In the genomic region with DNA sequence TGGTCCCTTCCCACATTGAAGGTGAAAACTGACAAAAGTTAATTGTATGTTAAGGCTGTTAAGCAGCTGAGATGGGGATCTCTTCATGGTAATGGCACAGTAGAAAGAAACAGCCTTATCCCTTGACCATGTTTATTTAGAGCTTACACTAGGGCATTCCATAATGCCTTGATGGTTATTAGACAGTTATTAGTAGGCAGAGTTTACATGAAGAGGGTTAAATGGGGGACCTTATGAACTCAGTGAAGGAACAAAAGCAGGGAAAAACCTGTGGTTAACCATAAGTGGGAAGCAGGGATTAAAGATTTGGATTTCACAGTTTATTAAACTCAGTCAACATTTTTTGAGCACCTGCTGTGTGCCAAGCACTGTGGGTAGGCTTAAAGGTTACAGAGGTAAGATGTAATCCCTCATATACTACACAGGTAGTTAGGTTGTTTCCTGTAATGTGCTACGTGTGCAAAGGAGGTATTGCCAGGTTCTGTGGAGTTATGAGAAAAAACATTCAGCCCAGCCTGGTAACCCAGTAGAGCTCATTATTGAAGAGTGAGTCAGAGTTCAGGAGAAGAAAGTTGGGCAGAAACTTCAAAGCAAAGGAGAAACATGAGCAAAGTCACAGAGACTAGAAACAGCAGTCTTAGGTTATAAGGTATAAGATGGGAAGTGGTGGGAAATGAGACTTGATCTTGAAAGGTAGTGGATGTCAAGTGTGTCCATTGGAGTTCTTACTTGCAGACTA, we compare ENCODE assay signal across 10 cellular contexts. TPM values are rescaled to one million over a fixed set of nuclear protein-coding genes. Genes with fewer than 3 reads are reported as not detected.
DNase-seq lines count a peak whose midpoint lies in the region; ATAC-seq and TF ChIP-seq lines count a peak whose summit lies in the region.
"Had no signal": no experiment of that assay in that cellular context is flagged by ENCODE, and none has a peak within 500 bp of the region (broad histone marks: within the 10 kb centered on the region; RNA-seq: fewer than 3 reads in every experiment).

No MANE protein-coding gene starts in this region.

- H3K4me3 ChIP-seq in HFF-Myc (replicated peaks; ENCODE audit: low read depth, low read length), result no peak overlapping the region
- H3K4me3 ChIP-seq: upper lobe of right lung had no signal

- DNase-seq in DMS53 (lab: John Stamatoyannopoulos, UW) (peak; percentile 34), DMS53 treated with DMSO at 0.1 percent for 48 hours (lab: John Stamatoyannopoulos, UW; ENCODE audit: unreplicated experiment) (no peak), HFF-Myc (ENCODE audit: extremely low read depth, low read depth) (peak; percentile 4), kidney tubule cell (ENCODE audit: low spot score) (peak; percentile 65), NCI-H2171 treated with DMSO at 0.1 percent for 48 hours (lab: John Stamatoyannopoulos, UW) (no peak), NCI-H524 treated with DMSO at 0.1 percent for 48 hours (lab: John Stamatoyannopoulos, UW) (no peak)
- no peak for DNase-seq in activated naive CD8-positive, alpha-beta T cell treated with anti-CD3 and anti-CD28 coated beads for 36 hours
- DNase-seq: cerebellar nuclear complex, upper lobe of right lung had no signal

- peak overlapping the region; percentile 22 for H3K27ac Mint-ChIP-seq in activated naive CD8-positive, alpha-beta T cell treated with anti-CD3 and anti-CD28 coated beads for 36 hours

- peaks cover 19% of the 10 kb centered on the region for H3K4me1 Mint-ChIP-seq in activated naive CD8-positive, alpha-beta T cell treated with anti-CD3 and anti-CD28 coated beads for 36 hours

- H3K27me3 Mint-ChIP-seq in activated naive CD8-positive, alpha-beta T cell treated with anti-CD3 and anti-CD28 coated beads for 36 hours, result no peaks in the 10 kb centered on the region

- TF ChIP-seq CTCF in HFF-Myc (IDR thresholded peaks at IDR 0.05; ENCODE audit: low read depth, low read length, missing control alignments), result no peak

- H3K36me3 Mint-ChIP-seq in activated naive CD8-positive, alpha-beta T cell treated with anti-CD3 and anti-CD28 coated beads for 36 hours, result peaks cover 31% of the 10 kb centered on the region

- ATAC-seq in GM21367 (IDR thresholded peaks at IDR 0.05; ENCODE audit: unreplicated experiment), result no peak
- ATAC-seq: upper lobe of right lung had no signal

- no peak overlapping the region for H3K4me3 Mint-ChIP-seq in activated naive CD8-positive, alpha-beta T cell treated with anti-CD3 and anti-CD28 coated beads for 36 hours

- H3K9me3 Mint-ChIP-seq in activated naive CD8-positive, alpha-beta T cell treated with anti-CD3 and anti-CD28 coated beads for 36 hours, result no peaks in the 10 kb centered on the region

RNA-seq across cellular contexts. Expression of a gene that starts 32.3 kb away (rescaled TPM):
- 1 to 10 TPM in 1 of 2 experiments, under 1 TPM in 1; 0.87 to 1.1 TPM for total RNA-seq in activated naive CD8-positive, alpha-beta T cell treated with anti-CD3 and anti-CD28 coated beads for 36 hours
- total RNA-seq: upper lobe of right lung had no signal

RNA-seq across cellular contexts. Expression of a gene that starts 34.7 kb away (rescaled TPM):
- total RNA-seq in activated naive CD8-positive, alpha-beta T cell treated with anti-CD3 and anti-CD28 coated beads for 36 hours, result 10 to 100 TPM; 70.9 to 72.4 TPM

Comparison
In these comparisons a context has a peak if more than half of its experiments do, and no peak if none do; other contexts are left out.
1. DNase-seq: peak in DMS53 (single experiment), HFF-Myc (single experiment) and kidney tubule cell (single experiment); none in DMS53 treated with DMSO at 0.1 percent for 48 hours (single experiment), activated naive CD8-positive, alpha-beta T cell treated with anti-CD3 and anti-CD28 coated beads for 36 hours (single experiment), NCI-H2171 treated with DMSO at 0.1 percent for 48 hours (single experiment) and NCI-H524 treated with DMSO at 0.1 percent for 48 hours (single experiment).